In genomic region chr16:88780100-88781062, GRCh38 we compare ENCODE assay signal across 11 cellular contexts. TPM values are rescaled to one million over a fixed set of nuclear protein-coding genes. Genes with fewer than 3 reads are reported as not detected.
DNase-seq lines count a peak whose midpoint lies in the region; ATAC-seq and TF ChIP-seq lines count a peak whose summit lies in the region.
"Had no signal": no experiment of that assay in that cellular context is flagged by ENCODE, and none has a peak within 500 bp of the region (broad histone marks: within the 10 kb centered on the region; RNA-seq: fewer than 3 reads in every experiment).

No MANE protein-coding gene starts in this region.

- peak overlapping the region; percentile 23 for H4K91ac ChIP-seq in IMR-90 (ENCODE audit: insufficient read depth, low read depth, low read length)

- H2AFZ ChIP-seq in IMR-90 (replicated peaks; ENCODE audit: low read length, poor library complexity) (no peak overlapping the region), GM23338 (no peak overlapping the region)

- H2BK5ac ChIP-seq in IMR-90 (ENCODE audit: low read depth, low read length, poor library complexity, severe bottlenecking) = peak overlapping the region; percentile 35

- no peaks in the 10 kb centered on the region for H3K9me2 ChIP-seq in GM23338 (ENCODE audit: insufficient read depth)

- H3K9me3 ChIP-seq in IMR-90 (ENCODE audit: control insufficient read depth, insufficient read depth, low read length) = no peaks in the 10 kb centered on the region

- DNase-seq in IMR-90 (no peak), naive B cell (no peak), posterior vena cava (ENCODE audit: low spot score) (no peak), GDM1 (lab: John Stamatoyannopoulos, UW) (no peak), GM23338 (ENCODE audit: low spot score) (no peak)
- DNase-seq in activated naive CD8-positive, alpha-beta T cell treated with anti-CD3 and anti-CD28 coated beads, Interleukin-2, amount 10 ng/mL, durations not matched to agents 7 days and 5 days = no peak
- no peak for DNase-seq in stimulated activated CD4-positive, alpha-beta T cell treated with anti-CD3 and anti-CD28 coated beads, Interleukin-4, amount 100 ng/mL, for 4 hours
- DNase-seq: NCI-H1436 had no signal

- intact Hi-C loops in IMR-90 (cut with micrococcal nuclease) (no loop called here), posterior vena cava (cut with DNase I) (no loop called here)

- peak overlapping the region; percentile 44 for H3K4ac ChIP-seq in IMR-90 (ENCODE audit: low read depth, low read length)

- H3K4me1 Mint-ChIP-seq in activated naive CD8-positive, alpha-beta T cell treated with anti-CD3 and anti-CD28 coated beads, Interleukin-2, amount 10 ng/mL, durations not matched to agents 7 days and 5 days = peaks cover 37% of the 10 kb centered on the region
- H3K4me1 Mint-ChIP-seq in naive B cell = peaks cover 44 to 58% (median 55%) of the 10 kb centered on the region in 3 donors
- H3K4me1 Mint-ChIP-seq in GM23338 = peaks cover 45% of the 10 kb centered on the region

- CTCF ChIA-PET in IMR-90 (lab: Yijun Ruan, JAX) = interaction anchor here (0.6 to 1.6 kb wide), 3 partner anchors 8 to 77 kb away, joined by 3 to 4 read pairs (median 4); no protein-coding TSS in a partner anchor

- H3K79me1 ChIP-seq in IMR-90 (ENCODE audit: low read depth in 1 of 2, low read length in 2 of 2) = peaks cover 0 to 54% of the 10 kb centered on the region in 2 experiments; a peak in 2 of 4 replicates

- H3K27me3 Mint-ChIP-seq in activated naive CD8-positive, alpha-beta T cell treated with anti-CD3 and anti-CD28 coated beads, Interleukin-2, amount 10 ng/mL, durations not matched to agents 7 days and 5 days = no peaks in the 10 kb centered on the region
- H3K27me3 Mint-ChIP-seq in naive B cell (no peaks in the 10 kb centered on the region), GM23338 (ENCODE audit: insufficient read depth, low read depth, poor library complexity) (peaks cover 22% of the 10 kb centered on the region)

- H3K27ac Mint-ChIP-seq in activated naive CD8-positive, alpha-beta T cell treated with anti-CD3 and anti-CD28 coated beads, Interleukin-2, amount 10 ng/mL, durations not matched to agents 7 days and 5 days = peak overlapping the region; percentile 76
- H3K27ac Mint-ChIP-seq in naive B cell = peak overlapping the region in 5 of 6 donors; percentile 44 to 86 (median 81)
- H3K27ac Mint-ChIP-seq in GM23338 = no peak overlapping the region; the same call in 1 of the 2 replicates

- no peaks in the 10 kb centered on the region for H3K9me3 Mint-ChIP-seq in activated naive CD8-positive, alpha-beta T cell treated with anti-CD3 and anti-CD28 coated beads, Interleukin-2, amount 10 ng/mL, durations not matched to agents 7 days and 5 days
- H3K9me3 Mint-ChIP-seq in naive B cell = no peaks in the 10 kb centered on the region
- no peaks in the 10 kb centered on the region for H3K9me3 Mint-ChIP-seq in GM23338

- peaks cover 6% of the 10 kb centered on the region; the same call in 1 of the 2 replicates for H3F3A ChIP-seq in GM23338 (replicated peaks; ENCODE audit: low read depth)

- H2AK9ac ChIP-seq in IMR-90 (replicated peaks; ENCODE audit: low read depth, low read length, poor library complexity) = peak overlapping the region; percentile 48

- H3K4me1 ChIP-seq in IMR-90 (ENCODE audit: control insufficient read depth, insufficient read depth, low read length) (peaks cover 47% of the 10 kb centered on the region), GM23338 (ENCODE audit: insufficient read depth) (peaks cover 22% of the 10 kb centered on the region; the same call in 1 of the 2 replicates)

- H4K5ac ChIP-seq in IMR-90 (ENCODE audit: low read depth, low read length) = 0 out of 2 replicates have a peak overlapping the region, but pooled peaks have one; percentile 21

- peak overlapping the region; percentile 27; the same call in 1 of the 2 replicates for H3K14ac ChIP-seq in IMR-90 (replicated peaks; ENCODE audit: low read depth, low read length)

- dilution Hi-C loops in IMR-90 (cut with HindIII; ENCODE audit: low sequenced_read_pairs, unreplicated experiment) = no loop called here

- peak overlapping the region; percentile 94 for H2AK5ac ChIP-seq in IMR-90 (ENCODE audit: low read depth, low read length)

- H2BK15ac ChIP-seq in IMR-90 (ENCODE audit: low read depth, low read length) = peak overlapping the region; percentile 23; the same call in 1 of the 3 replicates

- H3K36me3 Mint-ChIP-seq in activated naive CD8-positive, alpha-beta T cell treated with anti-CD3 and anti-CD28 coated beads, Interleukin-2, amount 10 ng/mL, durations not matched to agents 7 days and 5 days = no peaks in the 10 kb centered on the region
- H3K36me3 Mint-ChIP-seq in naive B cell = no peaks in the 10 kb centered on the region
- H3K36me3 Mint-ChIP-seq in GM23338 (ENCODE audit: low read depth) = no peaks in the 10 kb centered on the region

- H4K20me1 ChIP-seq in IMR-90 (ENCODE audit: insufficient read depth, low read length) = peaks cover 85% of the 10 kb centered on the region
- H4K20me1 ChIP-seq in GM23338 (replicated peaks; ENCODE audit: insufficient read depth) = 0 out of 2 replicates have a peak, but pooled peaks cover 7% of the 10 kb centered on the region

- H3K4me3 ChIP-seq in IMR-90 (ENCODE audit: insufficient read depth, low read depth, low read length) (no peak overlapping the region), GM23338 (no peak overlapping the region)
- H3K4me3 ChIP-seq: lung had no signal

- in situ Hi-C loops in IMR-90 (cut with MboI; ENCODE audit: low sequenced_read_pairs) = loop anchor here (5.0 kb wide), 1 partner anchor 33 kb away; no protein-coding TSS in a partner anchor

- ATAC-seq in IMR-90 (ENCODE audit: low read depth) (no peak), naive B cell (ENCODE audit: low read depth in 2 of 2) (no peak), GM23338 (no peak)
- ATAC-seq in activated naive CD8-positive, alpha-beta T cell treated with anti-CD3 and anti-CD28 coated beads, Interleukin-2, amount 10 ng/mL, durations not matched to agents 7 days and 5 days (ENCODE audit: low read depth) = no peak

- peak overlapping the region; percentile 48 for H3K9ac ChIP-seq in IMR-90 (ENCODE audit: low read depth, low read length)

- POLR2A ChIA-PET in IMR-90 (lab: Charles Lee; ENCODE audit: unreplicated experiment) = no interaction called here
- POLR2A ChIA-PET in activated naive CD8-positive, alpha-beta T cell treated with anti-CD3 and anti-CD28 coated beads, Interleukin-2, amount 10 ng/mL, durations not matched to agents 7 days and 5 days (lab: Charles Lee) = interaction anchor here (1.1 to 2.6 kb wide), 13 partner anchors 12 to 77 kb away, joined by 3 to 31 read pairs (median 4); partner anchors contain the start of genes APRT, CDT1 and TRAPPC2L

- H4K8ac ChIP-seq in IMR-90 (ENCODE audit: low read depth in 2 of 2, low read length in 2 of 2) = no peak overlapping the region; a peak in 1 of 4 replicates

- H3K27me3 ChIP-seq in IMR-90 (ENCODE audit: control insufficient read depth, insufficient read depth, low read length) (no peaks in the 10 kb centered on the region), GM23338 (ENCODE audit: insufficient read depth) (no peaks in the 10 kb centered on the region)

- H3K56ac ChIP-seq in IMR-90 (ENCODE audit: extremely low read depth, insufficient read depth, low read length) = no peak overlapping the region

- H3K9me1 ChIP-seq in IMR-90 (ENCODE audit: insufficient read depth, low read length) = peaks cover 11% of the 10 kb centered on the region

- no peak for TF ChIP-seq POLR2A in IMR-90 (IDR thresholded peaks at IDR 0.05; ENCODE audit: low read depth, low read length)

- no peak for TF ChIP-seq CTCF in 22Rv1 (IDR thresholded peaks at IDR 0.05)
- no peak for TF ChIP-seq CTCF in IMR-90 (conservative IDR thresholded peaks at IDR 0.05; ENCODE audit: low read depth, low read length)
- TF ChIP-seq CTCF in GM23338 (conservative IDR thresholded peaks at IDR 0.05; ENCODE audit: low read depth in 2 of 2) = no peak

- H3K4me2 ChIP-seq in IMR-90 (ENCODE audit: low read depth, low read length) (no peak overlapping the region; the same call in 1 of the 2 replicates), GM23338 (no peak overlapping the region)

- no peak overlapping the region for H3K18ac ChIP-seq in IMR-90 (ENCODE audit: low read depth, low read length)

- H3K36me3 ChIP-seq in IMR-90 (ENCODE audit: control insufficient read depth, insufficient read depth, low read length) (peaks cover 3% of the 10 kb centered on the region; the same call in 1 of the 2 replicates), GM23338 (ENCODE audit: insufficient read depth) (no peaks in the 10 kb centered on the region)

- peak overlapping the region; percentile 17; the same call in 1 of the 2 replicates for H3K27ac ChIP-seq in 22Rv1
- peak overlapping the region; percentile 57 for H3K27ac ChIP-seq in IMR-90 (ENCODE audit: insufficient read depth, low read length)
- H3K27ac ChIP-seq in GM23338 (ENCODE audit: low read depth) = no peak overlapping the region; the same call in 1 of the 2 replicates
- H3K27ac ChIP-seq: epithelial cell of prostate had no signal

- peak overlapping the region; percentile 10; the same call in 1 of the 2 replicates for H2BK120ac ChIP-seq in IMR-90 (ENCODE audit: low read depth, low read length)

- WGBS in IMR-90 (ENCODE audit: extremely low coverage in 2 of 2, insufficient read length in 1 of 2), 2 experiments = 80% methylated on average over 1 of the region's 15 CpGs; no CpG with 5 or more reads in 1 of the 2 experiments

- no peak for TF ChIP-seq RAD21 in IMR-90 (IDR thresholded peaks at IDR 0.05; ENCODE audit: low read length)

- peaks cover 75% of the 10 kb centered on the region for H3K79me2 ChIP-seq in GM23338 (replicated peaks; ENCODE audit: insufficient read depth)

- peak overlapping the region; percentile 65 for H3K23ac ChIP-seq in IMR-90 (ENCODE audit: low read depth, low read length)

- H2BK20ac ChIP-seq in IMR-90 (ENCODE audit: low read depth, low read length) = no peak overlapping the region

- peak overlapping the region; percentile 75 for H3K4me3 Mint-ChIP-seq in activated naive CD8-positive, alpha-beta T cell treated with anti-CD3 and anti-CD28 coated beads, Interleukin-2, amount 10 ng/mL, durations not matched to agents 7 days and 5 days
- H3K4me3 Mint-ChIP-seq in naive B cell (peak overlapping the region; percentile 62 to 85 (median 71)), GM23338 (no peak overlapping the region)

- BruUV-seq in IMR-90 (replicated peaks; lab: Mats Ljungman, UMichigan) = no TSS peak

RNA-seq across cellular contexts. Expression of gene PIEZO1, which starts 4.6 kb away (rescaled TPM):
- total RNA-seq in IMR-90 (2012; rRNA removed) = 36.2 and 48.6 TPM in 2 replicates
- polyA plus RNA-seq in IMR-90 (2012; rRNA removed) = 372 and 392 TPM in 2 replicates
- polyA plus RNA-seq in IMR-90 (2012; cell fraction: cytosol; rRNA removed) = 218 and 326 TPM in 2 replicates
- polyA plus RNA-seq in IMR-90 (2012; cell fraction: nucleus; rRNA removed; ENCODE audit: low replicate concordance) = 957 and 2,926 TPM in 2 replicates
- 100 to 1,000 TPM; 206 to 220 TPM for total RNA-seq in activated naive CD8-positive, alpha-beta T cell treated with anti-CD3 and anti-CD28 coated beads, Interleukin-2, amount 10 ng/mL, durations not matched to agents 7 days and 5 days
- polyA plus RNA-seq in naive B cell (ENCODE audit: low read depth in 6 of 6) = 10 to 100 TPM in 2 of 6 donors, 1 to 10 TPM in 4; 4.0 to 17.2 (median 6.2) TPM
- total RNA-seq in posterior vena cava = 100 to 1,000 TPM in 1 of 2 donors, 10 to 100 TPM in 1; 99.3 to 103 TPM
- total RNA-seq in GM23338 (2014; rRNA removed; shearing (Covaris generic)) = 56.2 and 70.1 TPM in 2 replicates
- 29.6 and 30.4 TPM in 2 replicates for polyA plus RNA-seq in GM23338 (2016; fragmentation: Nextera tagmentation; extraction: Ambion mirVana)

RNA-seq across cellular contexts. Expression of gene CDT1, which starts 23.2 kb away (rescaled TPM):
- total RNA-seq in IMR-90 (2012; rRNA removed) (3.2 and 4.7 TPM in 2 replicates), posterior vena cava (1 to 10 TPM in 1 of 2 donors, under 1 TPM in 1; 0.57 to 2.0 TPM)
- polyA plus RNA-seq in IMR-90 (2012; rRNA removed) (11.8 and 13.2 TPM in 2 replicates), naive B cell (ENCODE audit: low read depth in 6 of 6) (under 1 TPM in 5 of 6 donors, not detected in 1; 0.08 to 0.27 (median 0.17) TPM), GM23338 (2016; fragmentation: Nextera tagmentation; extraction: Ambion mirVana) (32.6 and 36.1 TPM in 2 replicates)
- polyA plus RNA-seq in IMR-90 (2012; cell fraction: cytosol; rRNA removed) = 6.8 and 10.7 TPM in 2 replicates
- 4.7 and 22.2 TPM in 2 replicates for polyA plus RNA-seq in IMR-90 (2012; cell fraction: nucleus; rRNA removed; ENCODE audit: low replicate concordance)
- total RNA-seq in activated naive CD8-positive, alpha-beta T cell treated with anti-CD3 and anti-CD28 coated beads, Interleukin-2, amount 10 ng/mL, durations not matched to agents 7 days and 5 days = 100 to 1,000 TPM; 135 to 140 TPM
- 114 and 187 TPM in 2 replicates for total RNA-seq in GM23338 (2014; rRNA removed; shearing (Covaris generic))

RNA-seq across cellular contexts. Expression of gene APRT, which starts 31.3 kb away (rescaled TPM):
- total RNA-seq in IMR-90 (2012; rRNA removed) (40.5 and 41.7 TPM in 2 replicates), posterior vena cava (10 to 100 TPM; 73.1 to 92.8 TPM)
- polyA plus RNA-seq in IMR-90 (2012; rRNA removed) (157 and 209 TPM in 2 replicates), naive B cell (ENCODE audit: low read depth in 6 of 6) (100 to 1,000 TPM; 330 to 484 (median 384) TPM), GM23338 (2016; fragmentation: Nextera tagmentation; extraction: Ambion mirVana) (522 and 536 TPM in 2 replicates)
- 109 and 184 TPM in 2 replicates for polyA plus RNA-seq in IMR-90 (2012; cell fraction: cytosol; rRNA removed)
- polyA plus RNA-seq in IMR-90 (2012; cell fraction: nucleus; rRNA removed; ENCODE audit: low replicate concordance) = 87.9 and 240 TPM in 2 replicates
- 100 to 1,000 TPM; 124 to 139 TPM for total RNA-seq in activated naive CD8-positive, alpha-beta T cell treated with anti-CD3 and anti-CD28 coated beads, Interleukin-2, amount 10 ng/mL, durations not matched to agents 7 days and 5 days
- total RNA-seq in GM23338 (2014; rRNA removed; shearing (Covaris generic)) = 250 and 258 TPM in 2 replicates

Comparison
In these comparisons a context has a peak if more than half of its experiments do, and no peak if none do; other contexts are left out.
1. RNA of gene CDT1, which starts 23.2 kb away (total RNA-seq): 114 to 187 TPM in GM23338 and 135 to 140 TPM in activated naive CD8-positive, alpha-beta T cell treated with anti-CD3 and anti-CD28 coated beads, Interleukin-2, amount 10 ng/mL, durations not matched to agents 7 days and 5 days; 3.2 to 4.7 TPM in IMR-90 and 0.57 to 2.0 TPM in posterior vena cava; every median in the first group is over 10 times any median in the second.